Comparison of ENCODE assay signal across 23 cellular contexts in the genomic region with DNA sequence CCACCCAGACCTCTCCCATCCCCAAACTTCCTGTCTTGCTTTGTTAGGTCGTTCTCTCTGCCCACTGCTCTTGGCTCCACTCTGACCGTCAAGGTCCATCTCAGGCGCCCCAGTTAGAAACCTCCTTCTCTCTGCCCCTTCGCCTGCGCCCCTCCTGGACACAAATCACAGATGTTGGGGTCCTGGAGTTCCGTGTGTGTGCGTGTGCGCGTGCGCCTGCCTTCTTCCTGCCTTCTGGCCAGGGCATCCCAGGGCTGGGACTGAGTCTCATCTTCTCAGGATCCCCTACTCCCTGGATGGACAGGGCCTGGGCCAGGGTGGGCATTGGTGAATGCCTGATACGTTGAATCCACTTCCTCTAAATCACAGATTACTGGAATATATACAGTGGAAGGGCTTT. TPM values are rescaled to one million over a fixed set of nuclear protein-coding genes. Genes with fewer than 3 reads are reported as not detected.
DNase-seq lines count a peak whose midpoint lies in the region; ATAC-seq, FAIRE-seq and TF ChIP-seq lines count a peak whose summit lies in the region.
"Had no signal": no experiment of that assay in that cellular context is flagged by ENCODE, and none has a peak within 500 bp of the region (broad histone marks: within the 10 kb centered on the region; RNA-seq: fewer than 3 reads in every experiment).

No MANE protein-coding gene starts in this region.

- no peak for TF ChIP-seq CTCF in H1 (IDR thresholded peaks at IDR 0.05; ENCODE audit: control extremely low read depth in 1 of 3, insufficient read depth in 1 of 3, low read depth in 1 of 3, low read length in 3 of 3)

- no peaks in the 10 kb centered on the region for H3K36me3 Mint-ChIP-seq in activated naive CD8-positive, alpha-beta T cell treated with anti-CD3 and anti-CD28 coated beads, Interleukin-2, amount 10 ng/mL, durations not matched to agents 7 days and 5 days
- no peaks in the 10 kb centered on the region for H3K36me3 Mint-ChIP-seq in activated naive CD8-positive, alpha-beta T cell treated with anti-CD3 and anti-CD28 coated beads, Interleukin-2, amount 50 U/mL, for 24 hours (ENCODE audit: low read depth)
- H3K36me3 Mint-ChIP-seq in CD8-positive, alpha-beta memory T cell: no peaks in the 10 kb centered on the region

- H3K4me1 ChIP-seq in H1 (replicated peaks in 1 of 4; ENCODE audit: control insufficient read depth in 3 of 4, insufficient read depth in 4 of 4, low read length in 3 of 4): peaks cover 6 to 16% (median 14%) of the 10 kb centered on the region in 4 experiments
- peaks cover 4 to 13% of the 10 kb centered on the region in 2 donors for H3K4me1 ChIP-seq in neuronal stem cell (ENCODE audit: control insufficient read depth in 2 of 2, insufficient read depth in 1 of 2, low read depth in 1 of 2, low read length in 2 of 2)
- no peaks in the 10 kb centered on the region for H3K4me1 ChIP-seq in CD8-positive, alpha-beta memory T cell (ENCODE audit: insufficient read depth, low read length)
- H3K4me1 ChIP-seq: SJCRH30 had no signal

- H3K4ac ChIP-seq in H1 (replicated peaks; ENCODE audit: insufficient read length, low read depth, low read length): peak overlapping the region; percentile 44
- H3K4ac ChIP-seq in neuronal stem cell (ENCODE audit: low read length): no peak overlapping the region

- no peaks in the 10 kb centered on the region for H3K79me2 ChIP-seq in H1 (ENCODE audit: control insufficient read depth in 1 of 2, insufficient read depth in 2 of 2, low read length in 2 of 2)

- WGBS in H1 (ENCODE audit: extremely low coverage in 1 of 2, insufficient coverage in 1 of 2, insufficient read length in 1 of 2, insufficient replicate concordance in 2 of 2, low coverage in 1 of 2, low lambda C conversion rate in 2 of 2, missing lambda C conversion rate in 1 of 2), 2 experiments: 82% methylated on average over 11 of the region's 11 CpGs; no CpG with 5 or more reads in 1 of the 2 experiments
- WGBS in neuronal stem cell (ENCODE audit: extremely low coverage in 2 of 2, insufficient read length in 2 of 2, insufficient replicate concordance in 1 of 2), 2 donors: no CpG with 5 or more reads among the region's 11 CpGs

- H3K9ac ChIP-seq in H1 (replicated peaks in 1 of 4; ENCODE audit: extremely low read depth in 1 of 4, low read depth in 3 of 4, low read length in 3 of 4) (no peak overlapping the region), neuronal stem cell (ENCODE audit: low read depth, low read length, poor library complexity) (no peak overlapping the region)

- H3K36me3 ChIP-seq in H1 (ENCODE audit: control insufficient read depth in 2 of 4, insufficient read depth in 4 of 4, low read length in 3 of 4) (no peaks in the 10 kb centered on the region), neuronal stem cell (replicated peaks in 1 of 2; ENCODE audit: control insufficient read depth in 2 of 2, insufficient read depth in 2 of 2, low read length in 2 of 2) (no peaks in the 10 kb centered on the region)
- H3K36me3 ChIP-seq in CD8-positive, alpha-beta memory T cell (ENCODE audit: insufficient read depth, low read length): no peaks in the 10 kb centered on the region
- H3K36me3 ChIP-seq: HAP-1, SJCRH30 had no signal

- no peaks in the 10 kb centered on the region for H3K27me3 ChIP-seq in H1 (replicated peaks in 1 of 4; ENCODE audit: control insufficient read depth in 3 of 4, extremely low read depth in 1 of 4, insufficient read depth in 3 of 4, low read length in 3 of 4)
- H3K27me3 ChIP-seq in neuronal stem cell (ENCODE audit: control insufficient read depth in 3 of 3, insufficient read depth in 3 of 3, low read depth in 1 of 3, low read length in 3 of 3): no peaks in the 10 kb centered on the region
- no peaks in the 10 kb centered on the region for H3K27me3 ChIP-seq in CD8-positive, alpha-beta memory T cell (ENCODE audit: insufficient read depth, low read length, poor library complexity, severe bottlenecking)
- H3K27me3 ChIP-seq: SJCRH30 had no signal

- peak overlapping the region; percentile 45; the same call in 1 of the 2 replicates for H2BK12ac ChIP-seq in H1 (ENCODE audit: low read depth, low read length)
- H2BK12ac ChIP-seq in neuronal stem cell (ENCODE audit: low read length): no peak overlapping the region

- peak overlapping the region; percentile 45 for H4K91ac ChIP-seq in H1 (replicated peaks; ENCODE audit: insufficient read length, low read length)
- no peak overlapping the region for H4K91ac ChIP-seq in neuronal stem cell (ENCODE audit: low read depth, low read length, poor library complexity)

- no peak for TF ChIP-seq EP300 in H1 (IDR thresholded peaks at IDR 0.05; ENCODE audit: borderline replicate concordance in 1 of 2, low read depth in 2 of 2, low read length in 2 of 2)

- no peak for TF ChIP-seq POLR2A in H1 (IDR thresholded peaks at IDR 0.05; ENCODE audit: control extremely low read depth in 1 of 2, low read depth in 2 of 2, low read length in 2 of 2)

- H2AFZ ChIP-seq in H1 (ENCODE audit: low read length) (peak overlapping the region; percentile 25; the same call in 1 of the 2 replicates), neuronal stem cell (ENCODE audit: low read length) (peak overlapping the region; percentile 7)

- no peak overlapping the region for H3K56ac ChIP-seq in H1 (replicated peaks; ENCODE audit: insufficient read length, low read depth, low read length)

- H3K4me3 ChIP-seq in H1 (ENCODE audit: extremely low read depth in 1 of 4, insufficient read depth in 2 of 4, low read depth in 3 of 4, low read length in 4 of 4) (no peak overlapping the region), neuronal stem cell (ENCODE audit: low read length in 2 of 2) (no peak overlapping the region)
- no peak overlapping the region for H3K4me3 ChIP-seq in CD8-positive, alpha-beta memory T cell (ENCODE audit: low read length)
- H3K4me3 ChIP-seq: HAP-1, SJCRH30 had no signal

- no peak for DNase-seq in activated naive CD8-positive, alpha-beta T cell treated with anti-CD3 and anti-CD28 coated beads, Interleukin-2, amount 10 ng/mL, durations not matched to agents 7 days and 5 days
- no peak for DNase-seq in activated naive CD8-positive, alpha-beta T cell treated with anti-CD3 and anti-CD28 coated beads, Interleukin-2, amount 50 U/mL, for 24 hours
- no peak for DNase-seq in H1 (ENCODE audit: low read depth in 1 of 2, low spot score in 2 of 2)
- DNase-seq in neuronal stem cell (ENCODE audit: low spot score): no peak
- DNase-seq in nucleus accumbens (lab: John Stamatoyannopoulos, UW): no peak
- DNase-seq in CD8-positive, alpha-beta memory T cell: no peak
- DNase-seq in Right ventricle myocardium inferior (ENCODE audit: missing footprints): no peak
- DNase-seq in superior temporal gyrus (ENCODE audit: extremely low spot score): no peak
- DNase-seq: 8988T, DMS53, GDM1, KBM-7, NCI-H1092, NCI-H1436 treated with DMSO at 0.1 percent for 48 hours, NCI-H1930, NCI-H226, NCI-H510A treated with DMSO at 0.1 percent for 48 hours, NCI-H748 treated with DMSO at 0.1 percent for 48 hours, SJCRH30 had no signal

- ATAC-seq in activated naive CD8-positive, alpha-beta T cell treated with anti-CD3 and anti-CD28 coated beads, Interleukin-2, amount 10 ng/mL, durations not matched to agents 7 days and 5 days (ENCODE audit: low read depth): no peak
- ATAC-seq in activated naive CD8-positive, alpha-beta T cell treated with anti-CD3 and anti-CD28 coated beads, Interleukin-2, amount 50 U/mL, for 24 hours: no peak
- no peak for ATAC-seq in Right ventricle myocardium inferior

- H2AK5ac ChIP-seq in H1 (ENCODE audit: low read depth, low read length) (no peak overlapping the region), neuronal stem cell (ENCODE audit: low read depth, low read length) (no peak overlapping the region)

- peak overlapping the region; percentile 100; the same call in 1 of the 2 replicates for H2BK20ac ChIP-seq in H1 (ENCODE audit: low read length)

- no peaks in the 10 kb centered on the region for H4K20me1 ChIP-seq in H1 (replicated peaks in 1 of 2; ENCODE audit: control insufficient read depth in 1 of 2, insufficient read depth in 2 of 2, low read length in 2 of 2)

- FAIRE-seq in H1 (lab: Jason Lieb, UNC): no peak
- FAIRE-seq: D721Med had no signal

- H3K27ac ChIP-seq in H1 (ENCODE audit: low read depth, low read length) (no peak overlapping the region), neuronal stem cell (replicated peaks; ENCODE audit: low read length) (no peak overlapping the region)
- H3K27ac ChIP-seq in CD8-positive, alpha-beta memory T cell (ENCODE audit: low read depth, low read length): no peak overlapping the region
- H3K27ac ChIP-seq: C4-2B, RWPE1, SJCRH30 had no signal

- H3K14ac ChIP-seq in H1 (ENCODE audit: insufficient read length) (no peak overlapping the region), neuronal stem cell (ENCODE audit: low read length) (no peak overlapping the region)

- no peaks in the 10 kb centered on the region for H3K9me3 Mint-ChIP-seq in activated naive CD8-positive, alpha-beta T cell treated with anti-CD3 and anti-CD28 coated beads, Interleukin-2, amount 10 ng/mL, durations not matched to agents 7 days and 5 days
- no peaks in the 10 kb centered on the region for H3K9me3 Mint-ChIP-seq in activated naive CD8-positive, alpha-beta T cell treated with anti-CD3 and anti-CD28 coated beads, Interleukin-2, amount 50 U/mL, for 24 hours
- no peaks in the 10 kb centered on the region for H3K9me3 Mint-ChIP-seq in CD8-positive, alpha-beta memory T cell

- no peak overlapping the region for H3K4me3 Mint-ChIP-seq in activated naive CD8-positive, alpha-beta T cell treated with anti-CD3 and anti-CD28 coated beads, Interleukin-2, amount 10 ng/mL, durations not matched to agents 7 days and 5 days
- H3K4me3 Mint-ChIP-seq in activated naive CD8-positive, alpha-beta T cell treated with anti-CD3 and anti-CD28 coated beads, Interleukin-2, amount 50 U/mL, for 24 hours: no peak overlapping the region
- no peak overlapping the region for H3K4me3 Mint-ChIP-seq in CD8-positive, alpha-beta memory T cell

- H3K27ac Mint-ChIP-seq in activated naive CD8-positive, alpha-beta T cell treated with anti-CD3 and anti-CD28 coated beads, Interleukin-2, amount 10 ng/mL, durations not matched to agents 7 days and 5 days: peak overlapping the region; percentile 9
- H3K27ac Mint-ChIP-seq in activated naive CD8-positive, alpha-beta T cell treated with anti-CD3 and anti-CD28 coated beads, Interleukin-2, amount 50 U/mL, for 24 hours: no peak overlapping the region
- peak overlapping the region in 1 of 8 donors; percentile 89 for H3K27ac Mint-ChIP-seq in CD8-positive, alpha-beta memory T cell

- H3K23me2 ChIP-seq in H1 (ENCODE audit: low read depth, low read length): no peaks in the 10 kb centered on the region; the same call in 1 of the 2 replicates

- H3K27me3 Mint-ChIP-seq in activated naive CD8-positive, alpha-beta T cell treated with anti-CD3 and anti-CD28 coated beads, Interleukin-2, amount 10 ng/mL, durations not matched to agents 7 days and 5 days: peaks cover 8% of the 10 kb centered on the region
- H3K27me3 Mint-ChIP-seq in activated naive CD8-positive, alpha-beta T cell treated with anti-CD3 and anti-CD28 coated beads, Interleukin-2, amount 50 U/mL, for 24 hours: peaks cover 6% of the 10 kb centered on the region
- H3K27me3 Mint-ChIP-seq in CD8-positive, alpha-beta memory T cell: peaks cover 4 to 17% of the 10 kb centered on the region in 2 donors

- H3K4me1 Mint-ChIP-seq in activated naive CD8-positive, alpha-beta T cell treated with anti-CD3 and anti-CD28 coated beads, Interleukin-2, amount 10 ng/mL, durations not matched to agents 7 days and 5 days: peaks cover 18% of the 10 kb centered on the region
- peaks cover 4% of the 10 kb centered on the region for H3K4me1 Mint-ChIP-seq in activated naive CD8-positive, alpha-beta T cell treated with anti-CD3 and anti-CD28 coated beads, Interleukin-2, amount 50 U/mL, for 24 hours
- H3K4me1 Mint-ChIP-seq in CD8-positive, alpha-beta memory T cell: peaks cover 0 to 1% (median 0%) of the 10 kb centered on the region in 3 donors

- TF ChIP-seq RAD21 in H1 (IDR thresholded peaks at IDR 0.05 in 1 of 2, conservative IDR thresholded peaks at IDR 0.05 in 1 of 2; ENCODE audit: low read depth in 2 of 2, low read length in 2 of 2): no peak

- H2BK120ac ChIP-seq in H1 (replicated peaks; ENCODE audit: low read depth, low read length): peak overlapping the region; percentile 24
- H2BK120ac ChIP-seq in neuronal stem cell (ENCODE audit: low read depth, low read length): no peak overlapping the region

- H3K18ac ChIP-seq in H1 (ENCODE audit: extremely low read depth, low read length) (peak overlapping the region; percentile 78; the same call in 1 of the 2 replicates), neuronal stem cell (ENCODE audit: low read length) (no peak overlapping the region)

- H4K8ac ChIP-seq in H1 (ENCODE audit: extremely low read depth, insufficient read depth, low read length) (no peak overlapping the region), neuronal stem cell (ENCODE audit: low read depth, low read length) (no peak overlapping the region)

- H3K9me3 ChIP-seq in H1 (ENCODE audit: insufficient read depth in 2 of 2, low read depth in 1 of 2, low read length in 1 of 2): no peaks in the 10 kb centered on the region
- no peaks in the 10 kb centered on the region for H3K9me3 ChIP-seq in neuronal stem cell (replicated peaks in 1 of 2; ENCODE audit: control insufficient read depth in 2 of 2, insufficient read depth in 1 of 2, low read depth in 1 of 2, low read length in 2 of 2)
- no peaks in the 10 kb centered on the region for H3K9me3 ChIP-seq in CD8-positive, alpha-beta memory T cell (ENCODE audit: low read length)
- H3K9me3 ChIP-seq: HAP-1, SJCRH30 had no signal

- POLR2A ChIA-PET in activated naive CD8-positive, alpha-beta T cell treated with anti-CD3 and anti-CD28 coated beads, Interleukin-2, amount 10 ng/mL, durations not matched to agents 7 days and 5 days (lab: Charles Lee): no interaction called here
- POLR2A ChIA-PET in H1 (lab: Charles Lee; ENCODE audit: partially characterized antibody): no interaction called here
- POLR2A ChIA-PET in CD8-positive, alpha-beta memory T cell (lab: Charles Lee): no interaction called here

- no peak overlapping the region for H4K5ac ChIP-seq in H1 (ENCODE audit: insufficient read length, low read depth, low read length)

- CTCF ChIA-PET in H1 (lab: Charles Lee; ENCODE audit: partially characterized antibody): interaction anchor here (0.8 to 16.2 kb wide), 4 partner anchors 27 to 113 kb away, joined by 4 to 285 read pairs (median 26); no protein-coding TSS in a partner anchor
- CTCF ChIA-PET in CD8-positive, alpha-beta memory T cell (lab: Charles Lee): no interaction called here

- H2BK15ac ChIP-seq in H1 (ENCODE audit: low read length): no peak overlapping the region
- no peak overlapping the region for H2BK15ac ChIP-seq in neuronal stem cell (ENCODE audit: low read length)

- intact Hi-C loops in Right ventricle myocardium inferior (cut with DNase I): no loop called here

- H3K23ac ChIP-seq in H1 (ENCODE audit: insufficient read length) (no peak overlapping the region), neuronal stem cell (ENCODE audit: low read depth, low read length, poor library complexity) (no peak overlapping the region)

- no peaks in the 10 kb centered on the region for H3K79me1 ChIP-seq in H1 (ENCODE audit: low read depth, low read length)
- no peaks in the 10 kb centered on the region for H3K79me1 ChIP-seq in neuronal stem cell (ENCODE audit: low read depth, low read length)

- H3K4me2 ChIP-seq in H1 (ENCODE audit: insufficient read depth in 1 of 2, low read depth in 2 of 2, low read length in 2 of 2): 0 out of 4 replicates have a peak overlapping the region, but pooled peaks of 1 of the 2 experiments have one; percentile 11
- no peak overlapping the region for H3K4me2 ChIP-seq in neuronal stem cell (ENCODE audit: insufficient read depth, low read length, poor library complexity, severe bottlenecking)

- peak overlapping the region; percentile 56; the same call in 1 of the 2 replicates for H2BK5ac ChIP-seq in H1 (ENCODE audit: low read depth, low read length)
- no peak overlapping the region for H2BK5ac ChIP-seq in neuronal stem cell (ENCODE audit: low read length)

RNA-seq across cellular contexts. Expression of a gene that starts 0.9 kb away (rescaled TPM):
- under 1 TPM in 1 of 2 experiments, not detected in 1; 0.25 TPM for total RNA-seq in activated naive CD8-positive, alpha-beta T cell treated with anti-CD3 and anti-CD28 coated beads, Interleukin-2, amount 10 ng/mL, durations not matched to agents 7 days and 5 days
- 6.1 and 7.1 TPM in 2 replicates for total RNA-seq in H1 (2021; fragmentation: NEBNext Ultra II Directional; extraction: Animal tissue kit (Norgen Biotek cat#: 25700))
- polyA plus RNA-seq in H1 (2011; rRNA removed): 5.4 and 11.9 TPM in 2 replicates
- 4.9 TPM for polyA plus RNA-seq in H1 (2011; cell fraction: cytosol; rRNA removed)
- 14.8 TPM for polyA plus RNA-seq in H1 (2011; cell fraction: nucleus; rRNA removed)
- 1.7 to 5.5 TPM (median 3.9 TPM) in 4 replicates for polyA plus RNA-seq in H1 (2012, experiment 1 of 2)
- 2.2 TPM for polyA plus RNA-seq in H1 (2012, experiment 2 of 2)
- 1.9 TPM for polyA plus RNA-seq in H1 (2013, experiment 1 of 2)
- polyA plus RNA-seq in H1 (2013, experiment 2 of 2): 2.1 TPM
- 8.7 and 9.3 TPM in 2 replicates for polyA minus RNA-seq in H1 (2011; rRNA and poly(A)+ RNA removed)
- polyA minus RNA-seq in H1 (2011; cell fraction: cytosol; rRNA and poly(A)+ RNA removed): 4.8 TPM
- 11.9 TPM for polyA minus RNA-seq in H1 (2011; cell fraction: nucleus; rRNA and poly(A)+ RNA removed)
- 0.57 TPM for polyA plus RNA-seq in neuronal stem cell (2013, experiment 1 of 2)
- polyA plus RNA-seq in neuronal stem cell (2013, experiment 2 of 2): 0.93 TPM
- total RNA-seq in CD8-positive, alpha-beta memory T cell: not detected
- 0.06 TPM for polyA plus RNA-seq in CD8-positive, alpha-beta memory T cell
- total RNA-seq in Right ventricle myocardium inferior: 0.14 TPM

RNA-seq across cellular contexts. Expression of a gene that starts 30.9 kb away (rescaled TPM):
- total RNA-seq in activated naive CD8-positive, alpha-beta T cell treated with anti-CD3 and anti-CD28 coated beads, Interleukin-2, amount 10 ng/mL, durations not matched to agents 7 days and 5 days: 10 to 100 TPM; 26.0 to 28.5 TPM
- 2.5 and 3.6 TPM in 2 replicates for total RNA-seq in H1 (2021; fragmentation: NEBNext Ultra II Directional; extraction: Animal tissue kit (Norgen Biotek cat#: 25700))
- polyA plus RNA-seq in H1 (2011; rRNA removed): 5.1 and 6.2 TPM in 2 replicates
- polyA plus RNA-seq in H1 (2011; cell fraction: cytosol; rRNA removed): 7.2 TPM
- 12.6 TPM for polyA plus RNA-seq in H1 (2011; cell fraction: nucleus; rRNA removed)
- polyA plus RNA-seq in H1 (2012, experiment 1 of 2): 6.0 to 8.0 TPM (median 6.6 TPM) in 4 replicates
- 0.89 TPM for polyA plus RNA-seq in H1 (2012, experiment 2 of 2)
- polyA plus RNA-seq in H1 (2013, experiment 1 of 2): 0.83 TPM
- polyA plus RNA-seq in H1 (2013, experiment 2 of 2): 0.61 TPM
- 6.7 and 6.9 TPM in 2 replicates for polyA minus RNA-seq in H1 (2011; rRNA and poly(A)+ RNA removed)
- polyA minus RNA-seq in H1 (2011; cell fraction: cytosol; rRNA and poly(A)+ RNA removed): 4.8 TPM
- 10.0 TPM for polyA minus RNA-seq in H1 (2011; cell fraction: nucleus; rRNA and poly(A)+ RNA removed)
- 0.08 TPM for polyA plus RNA-seq in neuronal stem cell (2013, experiment 1 of 2)
- polyA plus RNA-seq in neuronal stem cell (2013, experiment 2 of 2): 0.06 TPM
- total RNA-seq in CD8-positive, alpha-beta memory T cell: 10 to 100 TPM; 32.6 to 35.3 TPM
- 12.3 TPM for polyA plus RNA-seq in CD8-positive, alpha-beta memory T cell
- 125 TPM for total RNA-seq in Right ventricle myocardium inferior
- total RNA-seq: SJCRH30 had no signal
